1 cellular context compared by ENCODE assay signal in genomic region chr1:181011301-181012202, GRCh38.
TF ChIP-seq lines count a peak whose summit lies in the region.

No MANE protein-coding gene starts in this region.

TF ChIP-seq in SK-N-SH, 30 proteins besides CTCF, POLR2A, EP300 and RAD21 (continued from another document):
- TF ChIP-seq, protein P1, sequence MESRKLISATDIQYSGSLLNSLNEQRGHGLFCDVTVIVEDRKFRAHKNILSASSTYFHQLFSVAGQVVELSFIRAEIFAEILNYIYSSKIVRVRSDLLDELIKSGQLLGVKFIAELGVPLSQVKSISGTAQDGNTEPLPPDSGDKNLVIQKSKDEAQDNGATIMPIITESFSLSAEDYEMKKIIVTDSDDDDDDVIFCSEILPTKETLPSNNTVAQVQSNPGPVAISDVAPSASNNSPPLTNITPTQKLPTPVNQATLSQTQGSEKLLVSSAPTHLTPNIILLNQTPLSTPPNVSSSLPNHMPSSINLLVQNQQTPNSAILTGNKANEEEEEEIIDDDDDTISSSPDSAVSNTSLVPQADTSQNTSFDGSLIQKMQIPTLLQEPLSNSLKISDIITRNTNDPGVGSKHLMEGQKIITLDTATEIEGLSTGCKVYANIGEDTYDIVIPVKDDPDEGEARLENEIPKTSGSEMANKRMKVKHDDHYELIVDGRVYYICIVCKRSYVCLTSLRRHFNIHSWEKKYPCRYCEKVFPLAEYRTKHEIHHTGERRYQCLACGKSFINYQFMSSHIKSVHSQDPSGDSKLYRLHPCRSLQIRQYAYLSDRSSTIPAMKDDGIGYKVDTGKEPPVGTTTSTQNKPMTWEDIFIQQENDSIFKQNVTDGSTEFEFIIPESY (IDR thresholded peaks at IDR 0.05; ENCODE audit: borderline replicate concordance, low read depth): no peak
- TF ChIP-seq, protein P2, sequence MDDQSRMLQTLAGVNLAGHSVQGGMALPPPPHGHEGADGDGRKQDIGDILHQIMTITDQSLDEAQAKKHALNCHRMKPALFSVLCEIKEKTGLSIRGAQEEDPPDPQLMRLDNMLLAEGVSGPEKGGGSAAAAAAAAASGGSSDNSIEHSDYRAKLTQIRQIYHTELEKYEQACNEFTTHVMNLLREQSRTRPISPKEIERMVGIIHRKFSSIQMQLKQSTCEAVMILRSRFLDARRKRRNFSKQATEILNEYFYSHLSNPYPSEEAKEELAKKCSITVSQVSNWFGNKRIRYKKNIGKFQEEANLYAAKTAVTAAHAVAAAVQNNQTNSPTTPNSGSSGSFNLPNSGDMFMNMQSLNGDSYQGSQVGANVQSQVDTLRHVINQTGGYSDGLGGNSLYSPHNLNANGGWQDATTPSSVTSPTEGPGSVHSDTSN (IDR thresholded peaks at IDR 0.05): no peak
- TF ChIP-seq FOXM1 (IDR thresholded peaks at IDR 0.05; ENCODE audit: low read depth): no peak
- no peak for TF ChIP-seq FOXJ3 (CRISPR knock-in tag; IDR thresholded peaks at IDR 0.05)
- TF ChIP-seq YY1 (IDR thresholded peaks at IDR 0.05; ENCODE audit: low read depth): no peak
- no peak for TF ChIP-seq MEF2A (IDR thresholded peaks at IDR 0.05; ENCODE audit: borderline replicate concordance, low read depth)
- no peak for TF ChIP-seq SMC3 (IDR thresholded peaks at IDR 0.05; ENCODE audit: low read depth, low read length)
- no peak for TF ChIP-seq TEAD4 (IDR thresholded peaks at IDR 0.05; ENCODE audit: borderline replicate concordance, insufficient read depth)
- no peak for TF ChIP-seq RFX5 (IDR thresholded peaks at IDR 0.05; ENCODE audit: low read length)
- no peak for TF ChIP-seq GATA2 (CRISPR knock-in tag; IDR thresholded peaks at IDR 0.05)
- TF ChIP-seq, protein P3, sequence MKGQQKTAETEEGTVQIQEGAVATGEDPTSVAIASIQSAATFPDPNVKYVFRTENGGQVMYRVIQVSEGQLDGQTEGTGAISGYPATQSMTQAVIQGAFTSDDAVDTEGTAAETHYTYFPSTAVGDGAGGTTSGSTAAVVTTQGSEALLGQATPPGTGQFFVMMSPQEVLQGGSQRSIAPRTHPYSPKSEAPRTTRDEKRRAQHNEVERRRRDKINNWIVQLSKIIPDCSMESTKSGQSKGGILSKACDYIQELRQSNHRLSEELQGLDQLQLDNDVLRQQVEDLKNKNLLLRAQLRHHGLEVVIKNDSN (IDR thresholded peaks at IDR 0.05; ENCODE audit: borderline replicate concordance, low read depth): no peak
- TF ChIP-seq, protein P4, sequence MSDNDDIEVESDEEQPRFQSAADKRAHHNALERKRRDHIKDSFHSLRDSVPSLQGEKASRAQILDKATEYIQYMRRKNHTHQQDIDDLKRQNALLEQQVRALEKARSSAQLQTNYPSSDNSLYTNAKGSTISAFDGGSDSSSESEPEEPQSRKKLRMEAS (IDR thresholded peaks at IDR 0.05; ENCODE audit: low read depth): no peak
- no peak for TF ChIP-seq TCF12 (IDR thresholded peaks at IDR 0.05)
- TF ChIP-seq, protein P5, sequence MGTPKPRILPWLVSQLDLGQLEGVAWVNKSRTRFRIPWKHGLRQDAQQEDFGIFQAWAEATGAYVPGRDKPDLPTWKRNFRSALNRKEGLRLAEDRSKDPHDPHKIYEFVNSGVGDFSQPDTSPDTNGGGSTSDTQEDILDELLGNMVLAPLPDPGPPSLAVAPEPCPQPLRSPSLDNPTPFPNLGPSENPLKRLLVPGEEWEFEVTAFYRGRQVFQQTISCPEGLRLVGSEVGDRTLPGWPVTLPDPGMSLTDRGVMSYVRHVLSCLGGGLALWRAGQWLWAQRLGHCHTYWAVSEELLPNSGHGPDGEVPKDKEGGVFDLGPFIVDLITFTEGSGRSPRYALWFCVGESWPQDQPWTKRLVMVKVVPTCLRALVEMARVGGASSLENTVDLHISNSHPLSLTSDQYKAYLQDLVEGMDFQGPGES (IDR thresholded peaks at IDR 0.05; ENCODE audit: low read depth, low read length): no peak
- TF ChIP-seq SIN3A (IDR thresholded peaks at IDR 0.05; ENCODE audit: borderline replicate concordance, low read depth, low read length): no peak
- no peak for TF ChIP-seq ELF1 (IDR thresholded peaks at IDR 0.05)
- no peak for TF ChIP-seq MXI1 (IDR thresholded peaks at IDR 0.05; ENCODE audit: low read depth, low read length)
- no peak for TF ChIP-seq NFIC (IDR thresholded peaks at IDR 0.05; ENCODE audit: borderline replicate concordance)
